8 cellular contexts compared by ENCODE assay signal in the genomic region with DNA sequence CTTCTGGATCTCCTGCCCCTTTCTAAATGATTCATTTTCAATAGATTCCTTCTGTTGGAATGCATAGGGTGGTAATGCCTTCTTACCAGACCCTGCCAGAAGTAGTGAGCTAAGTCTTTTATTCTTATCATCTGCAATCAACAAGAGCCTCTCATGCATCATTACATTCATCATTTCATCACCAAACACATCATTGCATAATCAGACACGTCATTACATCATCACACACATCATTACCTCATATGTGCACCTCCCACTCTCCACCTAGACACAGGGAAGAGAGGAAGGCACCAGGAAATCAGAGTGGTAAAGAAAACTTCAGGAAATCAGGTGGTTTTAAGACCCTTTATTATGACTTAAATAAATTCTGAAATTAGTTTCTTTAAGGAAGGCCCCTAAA. TPM values are rescaled to one million over a fixed set of nuclear protein-coding genes. Genes with fewer than 3 reads are reported as not detected.
"Had no signal": no experiment of that assay in that cellular context is flagged by ENCODE, and none has a peak within 500 bp of the region (broad histone marks: within the 10 kb centered on the region; RNA-seq: fewer than 3 reads in every experiment).

No MANE protein-coding gene starts in this region.

- DNase-seq: GM23248, GOT3, H7, KG1 had no signal

- H3K27ac ChIP-seq: GM23248 had no signal

- H3K36me3 ChIP-seq: HAP-1 had no signal

- ATAC-seq: HCT116, K562 had no signal

- H2AFZ ChIP-seq: GM23248 had no signal

- H3K4me3 ChIP-seq: GM23248, HAP-1, K562 had no signal

- H3K9ac ChIP-seq: GM23248 had no signal

- H3K4me1 ChIP-seq: HAP-1 had no signal

- H3K9me3 ChIP-seq: HAP-1 had no signal

RNA-seq across cellular contexts. Expression of a gene that starts 45.0 kb away (rescaled TPM):
- total RNA-seq: GM23248, H7, HT-29, K562 had no signal
- polyA plus RNA-seq: GM23248, K562 had no signal
